19 cellular contexts compared by ENCODE assay signal in the genomic region with DNA sequence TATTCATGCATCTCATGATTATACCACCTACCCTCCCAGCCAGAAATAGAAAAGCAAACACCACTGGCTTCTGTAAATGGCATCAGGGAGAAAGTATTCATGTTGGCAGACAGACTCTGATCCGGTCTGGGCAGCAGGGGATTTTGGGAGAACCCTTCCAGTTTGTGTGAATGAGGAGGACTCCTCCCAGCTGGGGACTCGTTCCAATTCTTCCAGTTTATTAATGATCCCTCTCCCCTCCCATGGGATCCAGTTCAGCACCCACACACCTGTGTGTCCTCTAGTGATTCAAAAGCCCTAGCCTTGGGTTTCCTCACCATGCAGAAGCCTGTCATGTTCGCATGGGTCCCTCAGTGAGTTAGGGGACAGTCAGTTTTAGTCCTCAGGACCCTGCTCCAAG.
DNase-seq lines count a peak whose midpoint lies in the region; ATAC-seq and TF ChIP-seq lines count a peak whose summit lies in the region.
"Had no signal": no experiment of that assay in that cellular context is flagged by ENCODE, and none has a peak within 500 bp of the region (broad histone marks: within the 10 kb centered on the region; RNA-seq: fewer than 3 reads in every experiment).

No MANE protein-coding gene starts in this region.

- peak overlapping the region; percentile 38 for H3K4me3 Mint-ChIP-seq in activated naive CD8-positive, alpha-beta T cell treated with anti-CD3 and anti-CD28 coated beads, Interleukin-2, amount 10 ng/mL, durations not matched to agents 7 days and 5 days
- no peak overlapping the region for H3K4me3 Mint-ChIP-seq in activated naive CD8-positive, alpha-beta T cell treated with anti-CD3 and anti-CD28 coated beads for 36 hours
- H3K4me3 Mint-ChIP-seq in T-helper 17 cell, result peak overlapping the region; percentile 25
- H3K4me3 Mint-ChIP-seq in glutamatergic neuron (ENCODE audit: unreplicated experiment), result peak overlapping the region; percentile 26
- H3K4me3 Mint-ChIP-seq: HFFc6 had no signal

- H3K27ac Mint-ChIP-seq in activated naive CD8-positive, alpha-beta T cell treated with anti-CD3 and anti-CD28 coated beads, Interleukin-2, amount 10 ng/mL, durations not matched to agents 7 days and 5 days, result no peak overlapping the region
- no peak overlapping the region for H3K27ac Mint-ChIP-seq in activated naive CD8-positive, alpha-beta T cell treated with anti-CD3 and anti-CD28 coated beads for 36 hours
- H3K27ac Mint-ChIP-seq in T-helper 17 cell (no peak overlapping the region), glutamatergic neuron (ENCODE audit: unreplicated experiment) (peak overlapping the region; percentile 19)
- H3K27ac Mint-ChIP-seq: HFFc6 had no signal

- TF ChIP-seq CTCF in glutamatergic neuron (IDR thresholded peaks at IDR 0.05; ENCODE audit: partially characterized antibody, unreplicated experiment) (no peak), suprapubic skin (IDR thresholded peaks at IDR 0.05) (no peak)

- H3K4me1 Mint-ChIP-seq in activated naive CD8-positive, alpha-beta T cell treated with anti-CD3 and anti-CD28 coated beads, Interleukin-2, amount 10 ng/mL, durations not matched to agents 7 days and 5 days, result peaks cover 46% of the 10 kb centered on the region
- peaks cover 77% of the 10 kb centered on the region for H3K4me1 Mint-ChIP-seq in activated naive CD8-positive, alpha-beta T cell treated with anti-CD3 and anti-CD28 coated beads for 36 hours
- H3K4me1 Mint-ChIP-seq in T-helper 17 cell (peaks cover 74% of the 10 kb centered on the region), glutamatergic neuron (ENCODE audit: low read depth, unreplicated experiment) (peaks cover 87% of the 10 kb centered on the region)

- POLR2A ChIA-PET in activated naive CD8-positive, alpha-beta T cell treated with anti-CD3 and anti-CD28 coated beads, Interleukin-2, amount 10 ng/mL, durations not matched to agents 7 days and 5 days (lab: Charles Lee), result no interaction called here

- no peak overlapping the region for H3K9ac ChIP-seq in subcutaneous abdominal adipose tissue (ENCODE audit: low read length in 5 of 5)

- H3K36me3 ChIP-seq in subcutaneous abdominal adipose tissue (ENCODE audit: control insufficient read depth in 5 of 5, insufficient read depth in 5 of 5, low read length in 5 of 5) (no peaks in the 10 kb centered on the region), suprapubic skin (no peaks in the 10 kb centered on the region)
- H3K36me3 ChIP-seq: vagina had no signal

- peaks cover 3% of the 10 kb centered on the region for H3K27me3 Mint-ChIP-seq in activated naive CD8-positive, alpha-beta T cell treated with anti-CD3 and anti-CD28 coated beads, Interleukin-2, amount 10 ng/mL, durations not matched to agents 7 days and 5 days
- H3K27me3 Mint-ChIP-seq in activated naive CD8-positive, alpha-beta T cell treated with anti-CD3 and anti-CD28 coated beads for 36 hours, result no peaks in the 10 kb centered on the region
- H3K27me3 Mint-ChIP-seq in T-helper 17 cell (no peaks in the 10 kb centered on the region), glutamatergic neuron (ENCODE audit: unreplicated experiment) (peaks cover 39% of the 10 kb centered on the region)
- H3K27me3 Mint-ChIP-seq: stimulated activated naive CD8-positive, alpha-beta T cell treated with anti-CD3 and anti-CD28 coated beads, Interleukin-15, amount 100 ng/mL, for 72 hours; T-cell had no signal

- DNase-seq in activated naive CD8-positive, alpha-beta T cell treated with anti-CD3 and anti-CD28 coated beads, Interleukin-2, amount 10 ng/mL, durations not matched to agents 7 days and 5 days, result no peak
- DNase-seq in activated naive CD8-positive, alpha-beta T cell treated with anti-CD3 and anti-CD28 coated beads for 36 hours, result no peak
- no peak for DNase-seq in T-helper 17 cell
- DNase-seq in glutamatergic neuron, result no peak
- no peak for DNase-seq in suprapubic skin (ENCODE audit: low spot score in 2 of 2)
- DNase-seq in germinal center (ENCODE audit: low spot score), result no peak
- no peak for DNase-seq in cortex of kidney (lab: John Stamatoyannopoulos, UW)
- DNase-seq: activated CD8-positive, alpha-beta memory T cell treated with anti-CD3 and anti-CD28 coated beads for 24 hours; activated effector memory CD4-positive, alpha-beta T cell treated with anti-CD3 and anti-CD28 coated beads, Interleukin-2, amount 50 U/mL, for 16 hours; body of pancreas; dorsolateral prefrontal cortex; head of caudate nucleus; HFFc6; NCI-H1694; NCI-H446 treated with DMSO at 0.1 percent for 48 hours; stimulated activated naive CD8-positive, alpha-beta T cell treated with anti-CD3 and anti-CD28 coated beads, Interleukin-15, amount 100 ng/mL, for 72 hours; T-cell had no signal

- no peak for TF ChIP-seq POLR2A in suprapubic skin (IDR thresholded peaks at IDR 0.05)

- H3K27me3 ChIP-seq in subcutaneous abdominal adipose tissue (ENCODE audit: control insufficient read depth in 5 of 5, insufficient read depth in 4 of 5, low read length in 5 of 5) (no peaks in the 10 kb centered on the region), suprapubic skin (no peaks in the 10 kb centered on the region)
- H3K27me3 ChIP-seq: body of pancreas, dorsolateral prefrontal cortex, vagina had no signal

- H3K4me1 ChIP-seq in subcutaneous abdominal adipose tissue (ENCODE audit: control insufficient read depth in 5 of 5, insufficient read depth in 5 of 5, low read length in 5 of 5), result peaks cover 34 to 100% (median 87%) of the 10 kb centered on the region in 5 donors
- H3K4me1 ChIP-seq in suprapubic skin, result peaks cover 98% of the 10 kb centered on the region

- H3K4me3 ChIP-seq in subcutaneous abdominal adipose tissue (ENCODE audit: low read depth in 1 of 5, low read length in 5 of 5) (no peak overlapping the region), suprapubic skin (no peak overlapping the region)
- H3K4me3 ChIP-seq: body of pancreas, vagina had no signal

- H3K27ac ChIP-seq in subcutaneous abdominal adipose tissue (ENCODE audit: low read depth, low read length) (peak overlapping the region; percentile 0), suprapubic skin (no peak overlapping the region)
- H3K27ac ChIP-seq: vagina had no signal

- ATAC-seq in activated naive CD8-positive, alpha-beta T cell treated with anti-CD3 and anti-CD28 coated beads, Interleukin-2, amount 10 ng/mL, durations not matched to agents 7 days and 5 days (ENCODE audit: low read depth), result no peak
- no peak for ATAC-seq in T-helper 17 cell
- ATAC-seq: body of pancreas, T-cell had no signal

- H3K9me3 ChIP-seq in T-helper 17 cell (ENCODE audit: control insufficient read depth, low read length, poor library complexity, severe bottlenecking) (no peaks in the 10 kb centered on the region), subcutaneous abdominal adipose tissue (ENCODE audit: control insufficient read depth in 5 of 5, low read length in 5 of 5) (no peaks in the 10 kb centered on the region), suprapubic skin (no peaks in the 10 kb centered on the region)
- H3K9me3 ChIP-seq: body of pancreas, vagina had no signal

- no peak for TF ChIP-seq EP300 in suprapubic skin (IDR thresholded peaks at IDR 0.05)

- peaks cover 10% of the 10 kb centered on the region for H3K36me3 Mint-ChIP-seq in activated naive CD8-positive, alpha-beta T cell treated with anti-CD3 and anti-CD28 coated beads, Interleukin-2, amount 10 ng/mL, durations not matched to agents 7 days and 5 days
- peaks cover 1% of the 10 kb centered on the region for H3K36me3 Mint-ChIP-seq in activated naive CD8-positive, alpha-beta T cell treated with anti-CD3 and anti-CD28 coated beads for 36 hours
- H3K36me3 Mint-ChIP-seq in T-helper 17 cell (ENCODE audit: low read depth) (peaks cover 2% of the 10 kb centered on the region), glutamatergic neuron (ENCODE audit: unreplicated experiment) (no peaks in the 10 kb centered on the region)

- WGBS in suprapubic skin, result 44% methylated on average over 3 of the region's 3 CpGs

- H3K9me3 Mint-ChIP-seq in activated naive CD8-positive, alpha-beta T cell treated with anti-CD3 and anti-CD28 coated beads, Interleukin-2, amount 10 ng/mL, durations not matched to agents 7 days and 5 days, result no peaks in the 10 kb centered on the region
- H3K9me3 Mint-ChIP-seq in activated naive CD8-positive, alpha-beta T cell treated with anti-CD3 and anti-CD28 coated beads for 36 hours, result no peaks in the 10 kb centered on the region
- peaks cover 52% of the 10 kb centered on the region for H3K9me3 Mint-ChIP-seq in glutamatergic neuron (ENCODE audit: unreplicated experiment)
- H3K9me3 Mint-ChIP-seq: HFFc6; stimulated activated naive CD8-positive, alpha-beta T cell treated with anti-CD3 and anti-CD28 coated beads, Interleukin-15, amount 100 ng/mL, for 72 hours; T-cell had no signal
